Comparison of ENCODE assay signal across 9 cellular contexts in genomic region chr10:86365346-86366032, GRCh38. TPM values are rescaled to one million over a fixed set of nuclear protein-coding genes. Genes with fewer than 3 reads are reported as not detected.
DNase-seq lines count a peak whose midpoint lies in the region; ATAC-seq and TF ChIP-seq lines count a peak whose summit lies in the region.
"Had no signal": no experiment of that assay in that cellular context is flagged by ENCODE, and none has a peak within 500 bp of the region (broad histone marks: within the 10 kb centered on the region; RNA-seq: fewer than 3 reads in every experiment).

No MANE protein-coding gene starts in this region.

- no peak overlapping the region for H3K27ac Mint-ChIP-seq in activated naive CD4-positive, alpha-beta T cell treated with anti-CD3 and anti-CD28 coated beads, Interleukin-2, amount 50 U/mL, for 24 hours
- H3K27ac Mint-ChIP-seq in brain, result peak overlapping the region in 4 of 5 experiments; percentile 9 to 85 (median 74)

- H3K9me3 Mint-ChIP-seq in activated naive CD4-positive, alpha-beta T cell treated with anti-CD3 and anti-CD28 coated beads, Interleukin-2, amount 50 U/mL, for 24 hours, result no peaks in the 10 kb centered on the region
- peaks cover 0 to 7% (median 0%) of the 10 kb centered on the region in 5 experiments for H3K9me3 Mint-ChIP-seq in brain

- H3K27me3 Mint-ChIP-seq in activated naive CD4-positive, alpha-beta T cell treated with anti-CD3 and anti-CD28 coated beads, Interleukin-2, amount 50 U/mL, for 24 hours, result peaks cover 43% of the 10 kb centered on the region
- H3K27me3 Mint-ChIP-seq in brain, result peaks cover 84% of the 10 kb centered on the region

- peak overlapping the region; percentile 39 for H3K4me3 ChIP-seq in upper lobe of right lung

- H3K4me1 ChIP-seq in upper lobe of right lung, result peaks cover 19% of the 10 kb centered on the region

- intact Hi-C loops in upper lobe of right lung (cut with DNase I), result no loop called here

- ATAC-seq in upper lobe of right lung (no peak), HG03521 (IDR thresholded peaks at IDR 0.05; ENCODE audit: unreplicated experiment) (no peak), HG03097 (IDR thresholded peaks at IDR 0.05; ENCODE audit: low FRiP score, unreplicated experiment) (no peak)

- no peak for TF ChIP-seq CTCF in brain (conservative IDR thresholded peaks at IDR 0.05)
- no peak for TF ChIP-seq CTCF in upper lobe of right lung (IDR thresholded peaks at IDR 0.05)

- peak overlapping the region; percentile 82 for H3K4me3 Mint-ChIP-seq in activated naive CD4-positive, alpha-beta T cell treated with anti-CD3 and anti-CD28 coated beads, Interleukin-2, amount 50 U/mL, for 24 hours
- peak overlapping the region; percentile 86 to 93 (median 91) for H3K4me3 Mint-ChIP-seq in brain

- peaks cover 14% of the 10 kb centered on the region for H3K4me1 Mint-ChIP-seq in activated naive CD4-positive, alpha-beta T cell treated with anti-CD3 and anti-CD28 coated beads, Interleukin-2, amount 50 U/mL, for 24 hours
- peaks cover 33% of the 10 kb centered on the region for H3K4me1 Mint-ChIP-seq in brain

- H3K36me3 ChIP-seq in upper lobe of right lung, result no peaks in the 10 kb centered on the region

- DNase-seq in activated naive CD4-positive, alpha-beta T cell (lab: John Stamatoyannopoulos, UW), result no peak
- DNase-seq in mesenteric fat pad (ENCODE audit: low spot score) (peak; percentile 84), upper lobe of right lung (peak; percentile 60), LoVo (ENCODE audit: low spot score) (no peak)

- H3K9me3 ChIP-seq in upper lobe of right lung, result no peaks in the 10 kb centered on the region

- H3K27ac ChIP-seq in upper lobe of right lung, result no peak overlapping the region

- H3K27me3 ChIP-seq in upper lobe of right lung, result peaks cover 53% of the 10 kb centered on the region

- H3K36me3 Mint-ChIP-seq in activated naive CD4-positive, alpha-beta T cell treated with anti-CD3 and anti-CD28 coated beads, Interleukin-2, amount 50 U/mL, for 24 hours, result no peaks in the 10 kb centered on the region
- H3K36me3 Mint-ChIP-seq in brain, result no peaks in the 10 kb centered on the region

RNA-seq across cellular contexts. Expression of gene GRID1, which starts 1.1 kb away (rescaled TPM):
- polyA plus RNA-seq in brain (ENCODE audit: insufficient read depth, low read depth, low replicate concordance), result 13.2 TPM
- total RNA-seq in mesenteric fat pad, result 2.1 TPM
- 3.0 TPM for total RNA-seq in upper lobe of right lung
- total RNA-seq: RPMI7951 had no signal

Comparison
In these comparisons a context has a peak if more than half of its experiments do, and no peak if none do; other contexts are left out.
1. DNase-seq: peak in mesenteric fat pad (single experiment) and upper lobe of right lung (single experiment); none in activated naive CD4-positive, alpha-beta T cell (0 of 4) and LoVo (single experiment).